8 cellular contexts compared by ENCODE assay signal in the genomic region with DNA sequence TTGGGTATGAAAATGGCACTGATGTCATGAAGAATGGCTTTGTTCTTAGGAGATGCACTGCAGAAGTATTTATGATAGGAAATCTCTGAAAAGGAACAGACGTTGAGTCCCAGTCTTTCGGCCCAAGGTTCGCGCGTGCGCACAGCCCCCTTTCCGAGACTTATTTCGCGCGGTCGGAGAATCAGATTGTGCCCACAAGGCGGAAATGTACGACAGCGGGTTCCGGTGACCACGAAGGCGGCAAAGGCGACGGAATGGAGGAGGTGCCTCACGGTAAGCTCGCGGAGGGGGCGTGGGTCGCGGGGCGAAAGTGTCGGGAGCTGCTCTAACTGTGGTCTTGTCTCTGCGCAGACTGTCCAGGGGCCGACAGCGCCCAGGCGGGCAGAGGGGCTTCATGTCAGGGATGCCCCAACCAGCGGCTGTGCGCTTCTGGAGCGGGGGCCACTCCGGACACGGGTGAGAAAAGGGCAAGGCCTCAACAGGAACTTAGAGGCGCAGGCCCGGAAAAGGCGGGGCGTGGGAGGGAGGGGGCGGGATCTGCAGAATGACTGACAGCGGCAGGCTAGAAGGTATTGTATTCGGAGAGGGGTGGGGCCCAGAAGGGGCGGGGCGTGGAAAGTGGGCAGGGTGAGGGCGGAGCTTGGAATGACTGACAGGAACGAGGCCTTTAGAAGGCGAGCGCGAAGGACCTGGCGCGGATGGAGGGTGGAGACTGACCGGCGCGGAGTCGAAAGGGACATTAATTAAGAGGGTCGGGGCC. TPM values are rescaled to one million over a fixed set of nuclear protein-coding genes. Genes with fewer than 3 reads are reported as not detected.
DNase-seq lines count a peak whose midpoint lies in the region; ATAC-seq and TF ChIP-seq lines count a peak whose summit lies in the region.

Gene NUBP1 (plus strand): TSS at position 233 of the 760 bp plus-strand sequence. CDS start 22 bp downstream, at position 255.

- H3K36me3 ChIP-seq in BJ (ENCODE audit: control insufficient read depth, insufficient read depth, low read length): no peaks in the 10 kb centered on the region

- ATAC-seq in GM19324 (IDR thresholded peaks at IDR 0.05; ENCODE audit: low FRiP score, unreplicated experiment) (peak; percentile 88), HG03469 (IDR thresholded peaks at IDR 0.05; ENCODE audit: unreplicated experiment) (peak; percentile 40), left lobe of liver (peak; percentile 94)

- POLR2A ChIA-PET in BJ (lab: Charles Lee): interaction anchor here (0.5 to 0.7 kb wide), 4 partner anchors 200 to 1123 kb away, joined by 3 to 5 read pairs (median 4); no protein-coding TSS in a partner anchor

- H3K27me3 ChIP-seq in BJ (ENCODE audit: control insufficient read depth, insufficient read depth, low read length): no peaks in the 10 kb centered on the region

- peak within 1 kb of the TSS; percentile 46 for H3K4me3 ChIP-seq in BJ (ENCODE audit: low read depth, low read length)

- CTCF ChIA-PET in BJ (lab: Yijun Ruan, JAX): interaction anchor here (0.7 to 1.3 kb wide), 9 partner anchors 8 to 457 kb away, joined by 3 to 5 read pairs (median 3); no protein-coding TSS in a partner anchor

- no peak for TF ChIP-seq CTCF in BJ (IDR thresholded peaks at IDR 0.05; ENCODE audit: insufficient read depth, low read depth, low read length)

- peak; percentile 91 for DNase-seq in BJ (ENCODE audit: low read depth)
- peak; percentile 98 for DNase-seq in NCI-H69 (lab: John Stamatoyannopoulos, UW)
- DNase-seq in activated CD4-positive, alpha-beta T cell treated with anti-CD3 and anti-CD28 coated beads, Interleukin-2, amount 50 U/mL, for 1 hour: peak; percentile 99
- peak; percentile 98 for DNase-seq in dedifferentiated amniotic fluid mesenchymal stem cell (ENCODE audit: extremely low spot score)
- DNase-seq in left lobe of liver (ENCODE audit: low spot score): peak; percentile 100
- DNase-seq in stimulated activated CD4-positive, alpha-beta T cell treated with anti-CD3 and anti-CD28 coated beads, Interleukin-2, amount 100 ng/mL, for 4 hours (ENCODE audit: low read depth): peak; percentile 99

RNA-seq across cellular contexts. Expression of gene NUBP1, which starts in this region (rescaled TPM):
- polyA plus RNA-seq in BJ (2011; rRNA removed): 27.1 and 35.8 TPM in 2 replicates
- 7.8 and 10.6 TPM in 2 replicates for polyA minus RNA-seq in BJ (2011; rRNA and poly(A)+ RNA removed)
- 12.7 TPM for total RNA-seq in left lobe of liver

Comparison
In these comparisons a context has a peak if more than half of its experiments do, and no peak if none do; other contexts are left out.
1. Peak in every context shown above with its lines: DNase-seq, ATAC-seq and H3K4me3 ChIP-seq.
2. ATAC-seq: peak in every context shown above with its lines; median percentile 94 in left lobe of liver; 88 in GM19324; 40 in HG03469.